In the genomic region with DNA sequence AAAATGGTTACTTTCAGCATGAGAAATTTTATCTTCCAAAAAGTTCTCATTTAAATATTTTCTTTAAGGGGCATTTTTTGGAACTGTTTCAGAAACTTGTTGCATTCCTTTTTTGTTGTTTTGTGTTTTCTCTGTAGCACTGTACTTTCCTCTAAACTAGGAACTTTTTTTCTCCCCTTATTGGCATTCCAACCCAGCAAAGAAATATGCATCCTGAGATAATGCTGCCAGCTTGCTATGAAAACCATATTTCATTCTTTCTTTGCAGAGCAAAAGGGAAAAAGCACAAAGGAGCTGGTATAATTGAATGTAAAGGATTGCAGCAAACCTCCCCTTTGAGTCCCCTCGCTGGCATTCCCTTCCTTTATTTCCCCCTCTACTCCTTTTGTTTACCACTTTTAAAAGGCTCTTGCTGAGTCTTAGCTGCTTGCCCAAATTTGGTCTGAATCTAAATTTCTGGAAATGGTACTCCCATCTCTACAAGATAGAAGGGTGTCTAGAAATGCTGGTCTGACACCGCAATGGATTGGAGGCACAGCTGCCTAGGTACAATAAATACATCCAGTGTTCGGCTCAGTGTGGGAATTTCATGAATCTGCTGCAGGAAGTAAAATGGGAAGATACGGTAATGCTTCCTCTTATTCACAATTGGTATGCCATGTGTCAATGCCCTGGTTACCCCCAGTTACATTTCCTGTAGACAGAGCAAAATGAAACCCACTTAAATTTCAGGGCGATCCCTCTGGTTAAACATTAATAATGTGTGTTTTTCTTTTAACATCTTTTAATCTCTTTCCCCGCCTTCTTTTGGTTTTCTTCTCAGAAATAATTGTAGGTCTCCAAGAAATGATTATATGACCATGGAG, we compare ENCODE assay signal across 13 cellular contexts.
"Had no signal": no experiment of that assay in that cellular context is flagged by ENCODE, and none has a peak within 500 bp of the region (broad histone marks: within the 10 kb centered on the region; RNA-seq: fewer than 3 reads in every experiment).

No MANE protein-coding gene starts in this region.

- H3K36me3 Mint-ChIP-seq: activated CD8-positive, alpha-beta memory T cell treated with anti-CD3 and anti-CD28 coated beads, Interleukin-2, amount 10 ng/mL, durations not matched to agents 7 days and 5 days had no signal

- H3K9me3 Mint-ChIP-seq: stimulated activated naive CD8-positive, alpha-beta T cell treated with anti-CD3 and anti-CD28 coated beads, Interleukin-15, amount 100 ng/mL, for 72 hours; type B pancreatic cell had no signal

- H3K36me3 ChIP-seq: ovary had no signal

- ATAC-seq: activated CD8-positive, alpha-beta memory T cell treated with anti-CD3 and anti-CD28 coated beads, Interleukin-2, amount 10 ng/mL, durations not matched to agents 7 days and 5 days; stimulated activated naive CD8-positive, alpha-beta T cell treated with anti-CD3 and anti-CD28 coated beads, Interleukin-15, amount 100 ng/mL, for 72 hours had no signal

- H3K79me2 ChIP-seq: hepatocyte had no signal

- H3K27ac ChIP-seq: adrenal gland, hepatocyte, ovary had no signal

- H3K9me3 ChIP-seq: adrenal gland, ovary had no signal

- H3K27ac Mint-ChIP-seq: activated CD8-positive, alpha-beta memory T cell treated with anti-CD3 and anti-CD28 coated beads, Interleukin-2, amount 10 ng/mL, durations not matched to agents 7 days and 5 days; stimulated activated naive CD8-positive, alpha-beta T cell treated with anti-CD3 and anti-CD28 coated beads, Interleukin-15, amount 100 ng/mL, for 72 hours; type B pancreatic cell had no signal

- H2AFZ ChIP-seq: hepatocyte had no signal

- H3K4me2 ChIP-seq: hepatocyte had no signal

- H3K4me3 ChIP-seq: adrenal gland, hepatocyte, ovary had no signal

- H3K4me1 ChIP-seq: adrenal gland had no signal

- DNase-seq: activated CD4-positive, alpha-beta T cell treated with anti-CD3 and anti-CD28 coated beads, Interleukin-2, amount 50 U/mL, for 48 hours; activated CD8-positive, alpha-beta memory T cell treated with anti-CD3 and anti-CD28 coated beads, Interleukin-2, amount 10 ng/mL, durations not matched to agents 7 days and 5 days; activated naive CD4-positive, alpha-beta T cell treated with anti-CD3 and anti-CD28 coated beads, Interleukin-2, amount 50 U/mL, for 16 hours; activated T-cell treated with anti-CD3 and anti-CD28 coated beads, Interleukin-2, amount 50 U/mL, for 1 hour; adrenal gland; effector memory CD4-positive, alpha-beta T cell; kidney glomerular epithelial cell; ovary; stimulated activated CD4-positive, alpha-beta T cell treated with anti-CD3 and anti-CD28 coated beads, Interleukin-1b, Interleukin-23, amount 100 ng/mL, for 48 hours; stimulated activated naive CD8-positive, alpha-beta T cell treated with anti-CD3 and anti-CD28 coated beads, Interleukin-15, amount 100 ng/mL, for 72 hours had no signal

- H3K4me3 Mint-ChIP-seq: activated CD8-positive, alpha-beta memory T cell treated with anti-CD3 and anti-CD28 coated beads, Interleukin-2, amount 10 ng/mL, durations not matched to agents 7 days and 5 days; central memory CD8-positive, alpha-beta T cell; stimulated activated naive CD8-positive, alpha-beta T cell treated with anti-CD3 and anti-CD28 coated beads, Interleukin-15, amount 100 ng/mL, for 72 hours; type B pancreatic cell had no signal

- H3K27me3 Mint-ChIP-seq: type B pancreatic cell had no signal

- H3K4me1 Mint-ChIP-seq: activated CD8-positive, alpha-beta memory T cell treated with anti-CD3 and anti-CD28 coated beads, Interleukin-2, amount 10 ng/mL, durations not matched to agents 7 days and 5 days; central memory CD8-positive, alpha-beta T cell; stimulated activated naive CD8-positive, alpha-beta T cell treated with anti-CD3 and anti-CD28 coated beads, Interleukin-15, amount 100 ng/mL, for 72 hours had no signal

- H3K27me3 ChIP-seq: adrenal gland, ovary had no signal
